ENCODE assay signal across 1 cellular context in genomic region chrX:1391707-1392375, GRCh38.
A peak's percentile ranks its signal among the peaks of the same experiment; 100 is the strongest.
TF ChIP-seq lines count a peak whose summit lies in the region.

Gene SLC25A6, minus strand, starts transcription at chrX:1392113. Its CDS starts 104 bp downstream, at chrX:1392009.

TF ChIP-seq in WTC11, 78 proteins besides CTCF, POLR2A, EP300 and RAD21 (continued from another document and continues in another):
- TF ChIP-seq ZMAT4 (CRISPR knock-in tag; IDR thresholded peaks at IDR 0.05), result 0 out of 2 replicates have a peak, but pooled peaks have one; percentile 46
- no peak for TF ChIP-seq NR1H2 (CRISPR knock-in tag; IDR thresholded peaks at IDR 0.05)
- peak; percentile 44; the same call in 1 of the 2 replicates for TF ChIP-seq AFF4 (CRISPR knock-in tag; IDR thresholded peaks at IDR 0.05; ENCODE audit: borderline replicate concordance)
- TF ChIP-seq PRRX2 (CRISPR knock-in tag; IDR thresholded peaks at IDR 0.05), result no peak
- peak; percentile 69 for TF ChIP-seq ZNF416 (CRISPR knock-in tag; IDR thresholded peaks at IDR 0.05)
- no peak; the same call in 1 of the 2 replicates for TF ChIP-seq ZNF317 (CRISPR knock-in tag; IDR thresholded peaks at IDR 0.05; ENCODE audit: borderline replicate concordance, low read depth)
- TF ChIP-seq MXD4 (CRISPR knock-in tag; IDR thresholded peaks at IDR 0.05; ENCODE audit: borderline replicate concordance), result no peak
- TF ChIP-seq HMGXB4 (CRISPR knock-in tag; IDR thresholded peaks at IDR 0.05), result no peak
- TF ChIP-seq OVOL2 (CRISPR knock-in tag; IDR thresholded peaks at IDR 0.05; ENCODE audit: borderline replicate concordance), result no peak
- 0 out of 2 replicates have a peak, but pooled peaks have one; percentile 62 for TF ChIP-seq FOXK1 (CRISPR knock-in tag; IDR thresholded peaks at IDR 0.05)
- TF ChIP-seq GRHL2 (CRISPR knock-in tag; IDR thresholded peaks at IDR 0.05; ENCODE audit: insufficient replicate concordance, severe bottlenecking), result no peak
- peak; percentile 37; the same call in 1 of the 2 replicates for TF ChIP-seq NFE2L1 (CRISPR knock-in tag; IDR thresholded peaks at IDR 0.05)
- peak; percentile 74; the same call in 1 of the 2 replicates for TF ChIP-seq TEAD1 (CRISPR knock-in tag; IDR thresholded peaks at IDR 0.05)
- 0 out of 2 replicates have a peak, but pooled peaks have one; percentile 9 for TF ChIP-seq ZBTB43 (CRISPR knock-in tag; IDR thresholded peaks at IDR 0.05)
- 0 out of 2 replicates have a peak, but pooled peaks have one; percentile 28 for TF ChIP-seq CBFB (CRISPR knock-in tag; IDR thresholded peaks at IDR 0.05; ENCODE audit: low read depth)
- TF ChIP-seq IRF1 (CRISPR knock-in tag; IDR thresholded peaks at IDR 0.05), result peak; percentile 74
- TF ChIP-seq SP1 (CRISPR knock-in tag; conservative IDR thresholded peaks at IDR 0.05), result peak; percentile 99
- TF ChIP-seq RORB (CRISPR knock-in tag; IDR thresholded peaks at IDR 0.05), result no peak
- no peak for TF ChIP-seq AR (CRISPR knock-in tag; IDR thresholded peaks at IDR 0.05)
- no peak for TF ChIP-seq ELF4 (CRISPR knock-in tag; IDR thresholded peaks at IDR 0.05; ENCODE audit: low read depth)
- TF ChIP-seq ZNF425 (CRISPR knock-in tag; conservative IDR thresholded peaks at IDR 0.05), result no peak; the same call in 1 of the 2 replicates
- no peak for TF ChIP-seq ZNF121 (CRISPR knock-in tag; IDR thresholded peaks at IDR 0.05)
- TF ChIP-seq CREB1 (CRISPR knock-in tag; IDR thresholded peaks at IDR 0.05), result no peak; the same call in none of the 2 replicates
- no peak for TF ChIP-seq SOX15 (CRISPR knock-in tag; IDR thresholded peaks at IDR 0.05)
- no peak for TF ChIP-seq STAT6 (CRISPR knock-in tag; conservative IDR thresholded peaks at IDR 0.05; ENCODE audit: low read depth)
- TF ChIP-seq EMX1 (CRISPR knock-in tag; IDR thresholded peaks at IDR 0.05), result no peak
- no peak for TF ChIP-seq ZNF263 (CRISPR knock-in tag; IDR thresholded peaks at IDR 0.05; ENCODE audit: low read depth)
- peak; percentile 51; the same call in 1 of the 2 replicates for TF ChIP-seq E2F4 (CRISPR knock-in tag; IDR thresholded peaks at IDR 0.05; ENCODE audit: borderline replicate concordance, low read depth)
- TF ChIP-seq TCF7 (CRISPR knock-in tag; IDR thresholded peaks at IDR 0.05; ENCODE audit: low read depth), result peak; percentile 93
- TF ChIP-seq ZBTB21 (CRISPR knock-in tag; IDR thresholded peaks at IDR 0.05; ENCODE audit: borderline replicate concordance), result no peak; the same call in 1 of the 2 replicates
- no peak for TF ChIP-seq ZSCAN18 (CRISPR knock-in tag; IDR thresholded peaks at IDR 0.05)
- TF ChIP-seq HMGA2 (CRISPR knock-in tag; IDR thresholded peaks at IDR 0.05), result no peak
- no peak for TF ChIP-seq JAZF1 (CRISPR knock-in tag; IDR thresholded peaks at IDR 0.05)
- peak; percentile 81 for TF ChIP-seq GABPB1 (CRISPR knock-in tag; IDR thresholded peaks at IDR 0.05)
- TF ChIP-seq SMAD4 (CRISPR knock-in tag; IDR thresholded peaks at IDR 0.05), result 0 out of 2 replicates have a peak, but pooled peaks have one; percentile 9
- no peak for TF ChIP-seq GTF2I (CRISPR knock-in tag; conservative IDR thresholded peaks at IDR 0.05)
- TF ChIP-seq RELA (CRISPR knock-in tag; IDR thresholded peaks at IDR 0.05; ENCODE audit: borderline replicate concordance), result peak; percentile 89
- TF ChIP-seq MAX (CRISPR knock-in tag; IDR thresholded peaks at IDR 0.05), result peak; percentile 89
- TF ChIP-seq ETV6 (CRISPR knock-in tag; IDR thresholded peaks at IDR 0.05), result peak; percentile 62; the same call in 1 of the 2 replicates
- TF ChIP-seq JUN (CRISPR knock-in tag; IDR thresholded peaks at IDR 0.05), result 0 out of 2 replicates have a peak, but pooled peaks have one; percentile 46
